1 cellular context compared by ENCODE assay signal in genomic region chr15:96593735-96594134, GRCh38.
TF ChIP-seq lines count a peak whose summit lies in the region.

No MANE protein-coding gene starts in this region.

TF ChIP-seq in GM23338, 12 proteins besides CTCF, POLR2A, EP300 and RAD21 (continued from another document):
- TF ChIP-seq ZNF462 (CRISPR knock-in tag; IDR thresholded peaks at IDR 0.05) (no peak), REST (IDR thresholded peaks at IDR 0.05; ENCODE audit: unreplicated experiment) (no peak)
